10 cellular contexts compared by ENCODE assay signal in the genomic region with DNA sequence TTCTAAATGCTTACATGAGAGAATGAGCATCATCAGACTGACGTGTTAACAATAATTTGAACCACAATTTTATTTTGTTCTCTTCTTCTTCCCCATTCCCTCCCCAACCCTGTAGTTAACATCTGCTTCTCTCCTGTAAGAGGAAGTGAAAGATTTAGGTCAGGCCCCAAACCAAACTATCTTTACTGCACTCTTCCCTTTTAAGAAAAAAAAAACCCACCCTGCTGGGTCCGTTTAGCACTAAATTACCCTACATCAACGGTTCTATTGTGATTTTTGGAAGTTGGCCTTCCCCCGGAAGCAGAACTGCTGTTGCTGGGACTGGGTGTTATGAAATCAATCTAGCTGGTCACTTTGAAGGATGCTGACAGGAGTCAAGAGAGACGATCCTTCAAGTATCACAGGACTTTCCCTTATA. TPM values are rescaled to one million over a fixed set of nuclear protein-coding genes. Genes with fewer than 3 reads are reported as not detected.
DNase-seq lines count a peak whose midpoint lies in the region; ATAC-seq and TF ChIP-seq lines count a peak whose summit lies in the region.
"Had no signal": no experiment of that assay in that cellular context is flagged by ENCODE, and none has a peak within 500 bp of the region (broad histone marks: within the 10 kb centered on the region; RNA-seq: fewer than 3 reads in every experiment).

No MANE protein-coding gene starts in this region.

- POLR2A ChIA-PET in CD4-positive, alpha-beta memory T cell (lab: Charles Lee; ENCODE audit: partially characterized antibody): no interaction called here

- H3K36me3 ChIP-seq in BLaER1: no peaks in the 10 kb centered on the region
- H3K36me3 ChIP-seq in CD4-positive, alpha-beta memory T cell (ENCODE audit: insufficient read depth, low read length): no peaks in the 10 kb centered on the region
- H3K36me3 ChIP-seq: thyroid gland had no signal

- ATAC-seq in GM19372 (IDR thresholded peaks at IDR 0.05; ENCODE audit: low read depth, unreplicated experiment) (peak; percentile 92), HG03066 (IDR thresholded peaks at IDR 0.05; ENCODE audit: low read depth, unreplicated experiment) (peak; percentile 89)

- peak overlapping the region; percentile 51 for H3K4me2 ChIP-seq in BLaER1

- H3K27me3 Mint-ChIP-seq in CD4-positive, alpha-beta memory T cell: no peaks in the 10 kb centered on the region
- no peaks in the 10 kb centered on the region for H3K27me3 Mint-ChIP-seq in glutamatergic neuron (ENCODE audit: unreplicated experiment)

- no peak overlapping the region for H3K9ac ChIP-seq in BLaER1
- H3K9ac ChIP-seq: parathyroid adenoma had no signal

- H3K27ac Mint-ChIP-seq in CD4-positive, alpha-beta memory T cell: peak overlapping the region in 1 of 7 donors; percentile 43
- H3K27ac Mint-ChIP-seq in glutamatergic neuron (ENCODE audit: unreplicated experiment): no peak overlapping the region

- no peaks in the 10 kb centered on the region for H4K20me1 ChIP-seq in BLaER1

- H3K4me3 ChIP-seq in BLaER1: no peak overlapping the region
- no peak overlapping the region for H3K4me3 ChIP-seq in CD4-positive, alpha-beta memory T cell (ENCODE audit: low read length in 2 of 2)
- H3K4me3 ChIP-seq: thyroid gland had no signal

- peaks cover 0 to 5% (median 0%) of the 10 kb centered on the region in 8 donors for H3K9me3 Mint-ChIP-seq in CD4-positive, alpha-beta memory T cell
- no peaks in the 10 kb centered on the region for H3K9me3 Mint-ChIP-seq in glutamatergic neuron (ENCODE audit: unreplicated experiment)

- peaks cover 0 to 4% (median 0%) of the 10 kb centered on the region in 4 donors for H3K4me1 Mint-ChIP-seq in CD4-positive, alpha-beta memory T cell
- H3K4me1 Mint-ChIP-seq in glutamatergic neuron (ENCODE audit: low read depth, unreplicated experiment): no peaks in the 10 kb centered on the region

- no peak overlapping the region for H3K4me3 Mint-ChIP-seq in CD4-positive, alpha-beta memory T cell
- H3K4me3 Mint-ChIP-seq in glutamatergic neuron (ENCODE audit: unreplicated experiment): no peak overlapping the region

- CTCF ChIA-PET in CD4-positive, alpha-beta memory T cell (lab: Charles Lee; ENCODE audit: partially characterized antibody): no interaction called here

- H3K4me1 ChIP-seq in BLaER1: peaks cover 29% of the 10 kb centered on the region
- H3K4me1 ChIP-seq in CD4-positive, alpha-beta memory T cell (ENCODE audit: insufficient read depth, low read length): no peaks in the 10 kb centered on the region
- H3K4me1 ChIP-seq: parathyroid adenoma, thyroid gland had no signal

- peaks cover 15% of the 10 kb centered on the region for H3K9me3 ChIP-seq in BLaER1
- H3K9me3 ChIP-seq in CD4-positive, alpha-beta memory T cell (ENCODE audit: control insufficient read depth in 1 of 2, low read length in 2 of 2): no peaks in the 10 kb centered on the region
- H3K9me3 ChIP-seq: thyroid gland had no signal

- no peaks in the 10 kb centered on the region for H3K27me3 ChIP-seq in BLaER1
- no peaks in the 10 kb centered on the region for H3K27me3 ChIP-seq in CD4-positive, alpha-beta memory T cell (ENCODE audit: insufficient read depth, low read length)
- H3K27me3 ChIP-seq: thyroid gland had no signal

- peak overlapping the region; percentile 69 for H3K27ac ChIP-seq in BLaER1
- no peak overlapping the region for H3K27ac ChIP-seq in CD4-positive, alpha-beta memory T cell (ENCODE audit: low read depth, low read length)
- H3K27ac ChIP-seq: parathyroid adenoma, thyroid gland had no signal

- intact Hi-C loops in CD4-positive, alpha-beta memory T cell (cut with micrococcal nuclease): no loop called here

- TF ChIP-seq CTCF in glutamatergic neuron (IDR thresholded peaks at IDR 0.05; ENCODE audit: partially characterized antibody, unreplicated experiment): no peak

- DNase-seq in SKM-1 (lab: John Stamatoyannopoulos, UW; ENCODE audit: unreplicated experiment): peak; percentile 60
- no peak for DNase-seq in NCI-H2081 (lab: John Stamatoyannopoulos, UW)
- DNase-seq in CD4-positive, alpha-beta memory T cell: no peak
- no peak for DNase-seq in glutamatergic neuron
- DNase-seq in NCI-H446 treated with DMSO at 0.1 percent for 48 hours (lab: John Stamatoyannopoulos, UW): no peak
- DNase-seq: thyroid gland had no signal

- no peaks in the 10 kb centered on the region for H3K36me3 Mint-ChIP-seq in CD4-positive, alpha-beta memory T cell
- H3K36me3 Mint-ChIP-seq in glutamatergic neuron (ENCODE audit: unreplicated experiment): no peaks in the 10 kb centered on the region

RNA-seq across cellular contexts. Expression of a gene that starts 49.4 kb away (rescaled TPM):
- 10 to 100 TPM; 75.9 to 79.5 TPM for total RNA-seq in CD4-positive, alpha-beta memory T cell
- polyA plus RNA-seq in CD4-positive, alpha-beta memory T cell: 10 to 100 TPM in 1 of 2 donors, 1 to 10 TPM in 1; 7.3 to 13.2 TPM
- total RNA-seq in glutamatergic neuron (ENCODE audit: unreplicated experiment): 8.9 TPM
